8 cellular contexts compared by ENCODE assay signal in genomic region chr5:95822038-95822407, GRCh38. TPM values are rescaled to one million over a fixed set of nuclear protein-coding genes. Genes with fewer than 3 reads are reported as not detected.
A peak's percentile ranks its signal among the peaks of the same experiment; 100 is the strongest.
DNase-seq lines count a peak whose midpoint lies in the region; ATAC-seq and TF ChIP-seq lines count a peak whose summit lies in the region.

No MANE protein-coding gene starts in this region.

- no peaks in the 10 kb centered on the region for H4K20me1 ChIP-seq in DOHH2 (ENCODE audit: control insufficient read depth, insufficient read depth, low read depth, low read length)

- no CpG with 5 or more reads among the region's 13 CpGs for WGBS in mesendoderm (ENCODE audit: extremely low coverage, insufficient coverage, low lambda C conversion rate)
- 1% methylated on average over 7 to 11 of the region's 13 CpGs for WGBS in tibial nerve, 2 donors

- no peak for TF ChIP-seq EP300 in tibial nerve (IDR thresholded peaks at IDR 0.05)

- no peak overlapping the region for H2BK15ac ChIP-seq in mesendoderm (replicated peaks; ENCODE audit: low read depth)

- peak overlapping the region; percentile 96 to 99 for H3K4me3 Mint-ChIP-seq in effector memory CD8-positive, alpha-beta T cell

- H3K27ac ChIP-seq in DOHH2 (ENCODE audit: low read depth, low read length) (peak overlapping the region; percentile 64), mesendoderm (ENCODE audit: low read depth, low read length) (peak overlapping the region; percentile 27), tibial nerve (peak overlapping the region; percentile 50 to 90 (median 86))

- no peak overlapping the region for H3K4ac ChIP-seq in mesendoderm (ENCODE audit: low read depth, low read length)

- H3K4me2 ChIP-seq in DOHH2 (ENCODE audit: low read length) (peak overlapping the region; percentile 92), mesendoderm (ENCODE audit: low read length) (peak overlapping the region; percentile 69)

- no peaks in the 10 kb centered on the region for H3K27me3 Mint-ChIP-seq in effector memory CD8-positive, alpha-beta T cell

- no peak overlapping the region for H4K8ac ChIP-seq in mesendoderm (ENCODE audit: low read depth, low read length)

- no peak for TF ChIP-seq POLR2A in tibial nerve (IDR thresholded peaks at IDR 0.05)

- no peak overlapping the region for H3K23ac ChIP-seq in mesendoderm (ENCODE audit: low read length)

- peak overlapping the region; percentile 96 to 98 for H3K27ac Mint-ChIP-seq in effector memory CD8-positive, alpha-beta T cell

- TF ChIP-seq CTCF in DOHH2 (IDR thresholded peaks at IDR 0.05; ENCODE audit: low read depth, low read length, poor library complexity, severe bottlenecking) (no peak), tibial nerve (IDR thresholded peaks at IDR 0.05) (no peak)

- peaks cover 32% of the 10 kb centered on the region for H3K36me3 Mint-ChIP-seq in effector memory CD8-positive, alpha-beta T cell (ENCODE audit: insufficient read depth)

- H3K9me3 ChIP-seq in DOHH2 (ENCODE audit: control insufficient read depth, insufficient read depth, low read length): no peaks in the 10 kb centered on the region
- no peaks in the 10 kb centered on the region for H3K9me3 ChIP-seq in tibial nerve

- ATAC-seq in GM21381 (IDR thresholded peaks at IDR 0.05; ENCODE audit: unreplicated experiment): peak; percentile 25
- peak; percentile 2 for ATAC-seq in effector memory CD8-positive, alpha-beta T cell (replicated peaks)
- ATAC-seq in activated CD4-positive, CD25-positive, alpha-beta regulatory T cell treated with anti-CD3 and anti-CD28 coated beads, Interleukin-2, amount 50 U/mL, for 24 hours: no peak

- in situ Hi-C loops in KBM-7 (cut with MboI; ENCODE audit: low pct_unique_long_range_greater_than_20kb, low sequenced_read_pairs): no loop called here

- H3K36me3 ChIP-seq in DOHH2 (ENCODE audit: control insufficient read depth, low read length) (peaks cover 4% of the 10 kb centered on the region), mesendoderm (ENCODE audit: control insufficient read depth, insufficient read depth, low read length) (no peaks in the 10 kb centered on the region), tibial nerve (no peaks in the 10 kb centered on the region)

- peak overlapping the region; percentile 83 for H3K56ac ChIP-seq in mesendoderm (ENCODE audit: low read length)

- peaks cover 7% of the 10 kb centered on the region for H3K79me1 ChIP-seq in mesendoderm (ENCODE audit: low read length)

- H3K9ac ChIP-seq in mesendoderm (ENCODE audit: low read length): peak overlapping the region; percentile 82

- H3K9me3 Mint-ChIP-seq in effector memory CD8-positive, alpha-beta T cell: no peaks in the 10 kb centered on the region

- peaks cover 71% of the 10 kb centered on the region for H3K4me1 ChIP-seq in DOHH2 (ENCODE audit: control insufficient read depth, low read length)
- H3K4me1 ChIP-seq in mesendoderm (ENCODE audit: control insufficient read depth, low read depth, low read length): peaks cover 14% of the 10 kb centered on the region
- peaks cover 0 to 49% (median 10%) of the 10 kb centered on the region in 4 donors for H3K4me1 ChIP-seq in tibial nerve

- DNase-seq in KBM-7 (peak; percentile 51), T-helper 22 cell (ENCODE audit: low read depth) (peak; percentile 23), mesendoderm (peak; percentile 85), tibial nerve (ENCODE audit: low spot score in 2 of 2) (peak in 1 of 2 donors; percentile 42)
- DNase-seq in effector memory CD8-positive, alpha-beta T cell: no peak

- peak overlapping the region; percentile 43 for H3K18ac ChIP-seq in mesendoderm (ENCODE audit: low read length)

- peaks cover 5% of the 10 kb centered on the region for H3F3A ChIP-seq in DOHH2 (ENCODE audit: control insufficient read depth, insufficient read depth)

- H3K4me3 ChIP-seq in DOHH2 (ENCODE audit: low read length) (peak overlapping the region; percentile 82), mesendoderm (ENCODE audit: low read length) (peak overlapping the region; percentile 83), tibial nerve (peak overlapping the region; percentile 47 to 80 (median 64))

- no peak overlapping the region for H2BK5ac ChIP-seq in mesendoderm (ENCODE audit: low read length)

- no peak overlapping the region for H4K5ac ChIP-seq in mesendoderm (ENCODE audit: low read length)

- no peaks in the 10 kb centered on the region for H3K9me2 ChIP-seq in DOHH2 (replicated peaks; ENCODE audit: control insufficient read depth, low read length)

- no peaks in the 10 kb centered on the region for H3K27me3 ChIP-seq in DOHH2 (ENCODE audit: control insufficient read depth, low read length)
- H3K27me3 ChIP-seq in mesendoderm (ENCODE audit: insufficient read depth, low read length, poor library complexity): no peaks in the 10 kb centered on the region
- no peaks in the 10 kb centered on the region for H3K27me3 ChIP-seq in tibial nerve

- H2BK120ac ChIP-seq in mesendoderm (ENCODE audit: low read depth, low read length): no peak overlapping the region

- peaks cover 54 to 69% of the 10 kb centered on the region in 2 donors for H3K4me1 Mint-ChIP-seq in effector memory CD8-positive, alpha-beta T cell (ENCODE audit: low read depth in 2 of 2)

- H3K79me2 ChIP-seq in DOHH2 (ENCODE audit: control insufficient read depth, low read length) (peaks cover 49% of the 10 kb centered on the region), mesendoderm (ENCODE audit: control insufficient read depth, insufficient read depth, low read length) (peaks cover 2% of the 10 kb centered on the region)

- H2AK5ac ChIP-seq in mesendoderm (ENCODE audit: low read length): no peak overlapping the region

RNA-seq across cellular contexts. Expression of gene GLRX, which starts 0.5 kb away (rescaled TPM):
- polyA plus RNA-seq in mesendoderm (2013, experiment 1 of 2): 16.8 TPM
- polyA plus RNA-seq in mesendoderm (2013, experiment 2 of 2): 17.2 TPM
- 10 to 100 TPM; 15.3 to 72.0 (median 40.4) TPM for total RNA-seq in tibial nerve

Comparison
In these comparisons a context has a peak if more than half of its experiments do, and no peak if none do; other contexts are left out.
1. H3K27ac ChIP-seq: peak in every context shown above with its lines; median percentile 86 in tibial nerve; 64 in DOHH2; 27 in mesendoderm.
2. ATAC-seq: peak in GM21381 (single experiment) and effector memory CD8-positive, alpha-beta T cell (single experiment); none in activated CD4-positive, CD25-positive, alpha-beta regulatory T cell treated with anti-CD3 and anti-CD28 coated beads, Interleukin-2, amount 50 U/mL, for 24 hours (0 of 2).
3. DNase-seq: peak in KBM-7 (single experiment), T-helper 22 cell (single experiment) and mesendoderm (single experiment); none in effector memory CD8-positive, alpha-beta T cell (0 of 3).
4. Peak in every context shown above with its lines, with median percentiles within 50 percentile points of each other: H3K4me3 ChIP-seq.